ENCODE assay signal across 9 cellular contexts in the genomic region with DNA sequence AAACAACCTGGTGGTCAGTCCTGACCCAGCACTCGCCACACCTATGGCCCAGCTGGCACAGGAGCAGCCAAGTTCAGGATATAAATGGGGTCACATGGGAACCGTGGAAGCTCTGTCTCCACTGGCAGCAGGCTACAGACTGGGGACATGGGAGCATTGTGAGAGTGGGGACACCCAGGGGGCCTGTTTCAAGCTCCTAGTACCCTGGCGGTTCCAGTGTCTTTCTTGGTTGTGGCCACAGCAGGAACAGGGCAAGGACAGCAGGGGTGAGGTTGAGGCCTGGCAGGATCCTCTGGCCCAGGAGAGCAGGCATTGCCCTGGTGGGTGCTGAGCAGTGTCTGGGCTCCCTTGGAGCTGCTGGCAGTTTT. TPM values are rescaled to one million over a fixed set of nuclear protein-coding genes. Genes with fewer than 3 reads are reported as not detected.
DNase-seq lines count a peak whose midpoint lies in the region; ATAC-seq and TF ChIP-seq lines count a peak whose summit lies in the region.
"Had no signal": no experiment of that assay in that cellular context is flagged by ENCODE, and none has a peak within 500 bp of the region (broad histone marks: within the 10 kb centered on the region; RNA-seq: fewer than 3 reads in every experiment).

No MANE protein-coding gene starts in this region.

- H4K8ac ChIP-seq in trophoblast cell (ENCODE audit: low read depth, low read length): no peak overlapping the region

- POLR2A ChIA-PET in PC-3 (lab: Charles Lee; ENCODE audit: unreplicated experiment): no interaction called here

- H3K4me1 ChIP-seq in DND-41 (ENCODE audit: insufficient read depth, low read length) (peaks cover 91% of the 10 kb centered on the region), PC-3 (ENCODE audit: insufficient read depth, low read length) (peaks cover 22% of the 10 kb centered on the region), endodermal cell (ENCODE audit: control insufficient read depth, insufficient read depth, low read length) (peaks cover 6% of the 10 kb centered on the region), trophoblast cell (ENCODE audit: control insufficient read depth in 1 of 2, insufficient read depth in 2 of 2, low read length in 2 of 2) (peaks cover 18 to 22% of the 10 kb centered on the region in 2 experiments)

- no peak overlapping the region for H2AFZ ChIP-seq in DND-41 (ENCODE audit: low read depth, low read length)
- H2AFZ ChIP-seq in PC-3 (ENCODE audit: low read length): peak overlapping the region; percentile 48; the same call in 1 of the 2 replicates
- no peak overlapping the region for H2AFZ ChIP-seq in trophoblast cell (ENCODE audit: insufficient read depth, low read length, poor library complexity)

- peaks cover 4% of the 10 kb centered on the region for H3K36me3 Mint-ChIP-seq in endodermal cell (ENCODE audit: low read depth)

- H2BK12ac ChIP-seq in trophoblast cell (ENCODE audit: low read length): peak overlapping the region; percentile 5

- peak overlapping the region; percentile 86 to 96; a peak in 3 of 4 replicates for H3K4me3 ChIP-seq in DND-41 (ENCODE audit: low read depth in 1 of 2, low read length in 2 of 2)
- H3K4me3 ChIP-seq in PC-3 (ENCODE audit: low read length): peak overlapping the region; percentile 98
- peak overlapping the region; percentile 86 for H3K4me3 ChIP-seq in endodermal cell (ENCODE audit: low read length)
- no peak overlapping the region for H3K4me3 ChIP-seq in trophoblast cell (ENCODE audit: low read depth, low read length)

- H3F3A ChIP-seq in PC-3 (ENCODE audit: low read length, unreplicated experiment): no peaks in the 10 kb centered on the region

- peaks cover 31% of the 10 kb centered on the region for H3K4me1 Mint-ChIP-seq in endodermal cell

- H3K9me3 ChIP-seq in DND-41 (ENCODE audit: insufficient read depth, low read length, severe bottlenecking): no peaks in the 10 kb centered on the region
- H3K9me3 ChIP-seq in PC-3 (ENCODE audit: low read length): no peaks in the 10 kb centered on the region
- H3K9me3 ChIP-seq in endodermal cell (ENCODE audit: control insufficient read depth, low read length): no peaks in the 10 kb centered on the region
- H3K9me3 ChIP-seq in trophoblast cell (ENCODE audit: insufficient read depth, low read depth, low read length): no peaks in the 10 kb centered on the region

- no peaks in the 10 kb centered on the region for H3K9me3 Mint-ChIP-seq in endodermal cell

- H3K79me2 ChIP-seq in DND-41 (ENCODE audit: insufficient read depth, low read length): peaks cover 66% of the 10 kb centered on the region
- peaks cover 64% of the 10 kb centered on the region for H3K79me2 ChIP-seq in PC-3 (ENCODE audit: low read length)
- peaks cover 10% of the 10 kb centered on the region for H3K79me2 ChIP-seq in trophoblast cell (ENCODE audit: control insufficient read depth, insufficient read depth, low read length, poor library complexity)

- H3K4me2 ChIP-seq in DND-41 (ENCODE audit: insufficient read depth, low read length) (peak overlapping the region; percentile 97), PC-3 (ENCODE audit: low read length) (peak overlapping the region; percentile 99), trophoblast cell (ENCODE audit: low read length) (peak overlapping the region; percentile 91)

- H3K4me3 Mint-ChIP-seq in endodermal cell: peak overlapping the region; percentile 80

- no peak overlapping the region for H3K27ac Mint-ChIP-seq in endodermal cell

- H3K27me3 ChIP-seq in DND-41 (ENCODE audit: insufficient read depth, low read length, poor library complexity) (no peaks in the 10 kb centered on the region), PC-3 (ENCODE audit: low read length) (no peaks in the 10 kb centered on the region), endodermal cell (ENCODE audit: control insufficient read depth, insufficient read depth, low read length, poor library complexity, severe bottlenecking) (no peaks in the 10 kb centered on the region), trophoblast cell (ENCODE audit: insufficient read depth, low read length) (no peaks in the 10 kb centered on the region)

- ATAC-seq in DND-41 (ENCODE audit: insufficient read depth, low read depth) (no peak), PC-3 (no peak; the same call in 1 of the 2 replicates), HG03520 (IDR thresholded peaks at IDR 0.05; ENCODE audit: unreplicated experiment) (no peak), GM21447 (IDR thresholded peaks at IDR 0.05; ENCODE audit: unreplicated experiment) (no peak), HG03135 (IDR thresholded peaks at IDR 0.05; ENCODE audit: unreplicated experiment) (no peak)

- H4K91ac ChIP-seq in trophoblast cell (ENCODE audit: low read depth, low read length): no peak overlapping the region

- H2BK5ac ChIP-seq in trophoblast cell (ENCODE audit: low read depth, low read length, poor library complexity): no peak overlapping the region

- H3K4ac ChIP-seq in trophoblast cell (ENCODE audit: low read depth, low read length): peak overlapping the region; percentile 47

- H3K23ac ChIP-seq in trophoblast cell (ENCODE audit: low read length): no peak overlapping the region

- TF ChIP-seq CTCF in DND-41 (IDR thresholded peaks at IDR 0.05; ENCODE audit: borderline replicate concordance, extremely low read depth, low read length, poor library complexity, severe bottlenecking) (no peak), PC-3 (conservative IDR thresholded peaks at IDR 0.05; ENCODE audit: low read depth, low read length) (no peak), endodermal cell (conservative IDR thresholded peaks at IDR 0.05) (no peak)

- H3K36me3 ChIP-seq in DND-41 (ENCODE audit: insufficient read depth, low read length) (peaks cover 24% of the 10 kb centered on the region), PC-3 (ENCODE audit: low read depth, low read length) (no peaks in the 10 kb centered on the region; the same call in 1 of the 2 replicates), endodermal cell (ENCODE audit: control insufficient read depth, insufficient read depth, low read length) (peaks cover 19% of the 10 kb centered on the region), trophoblast cell (ENCODE audit: control insufficient read depth in 1 of 2, insufficient read depth in 2 of 2, low read length in 2 of 2) (peaks cover 0 to 8% of the 10 kb centered on the region in 2 experiments)

- intact Hi-C loops in PC-3 (cut with micrococcal nuclease): no loop called here

- no peak overlapping the region for H4K12ac ChIP-seq in trophoblast cell (ENCODE audit: low read depth, low read length)

- H3K14ac ChIP-seq in trophoblast cell (ENCODE audit: low read length): no peak overlapping the region

- H3K27me3 Mint-ChIP-seq in endodermal cell (ENCODE audit: insufficient read depth): peaks cover 16% of the 10 kb centered on the region

- CTCF ChIA-PET in PC-3 (lab: Charles Lee): interaction anchor here (0.8 kb wide), 1 partner anchor 10 kb away, joined by 3 read pairs; no protein-coding TSS in a partner anchor

- no peak overlapping the region for H2BK120ac ChIP-seq in trophoblast cell (ENCODE audit: insufficient read depth, low read length, poor library complexity)

- no peak for DNase-seq in DND-41
- DNase-seq in PC-3: no peak
- DNase-seq in endodermal cell: no peak
- no peak for DNase-seq in trophoblast cell
- DNase-seq in T-helper 9 cell: no peak

- peak overlapping the region; percentile 89 for H3K9ac ChIP-seq in DND-41 (ENCODE audit: low read depth, low read length)
- H3K9ac ChIP-seq in PC-3 (ENCODE audit: low read length): peak overlapping the region; percentile 85
- H3K9ac ChIP-seq in endodermal cell (ENCODE audit: extremely low read depth, low read length, poor library complexity, severe bottlenecking): no peak overlapping the region
- H3K9ac ChIP-seq in trophoblast cell (ENCODE audit: low read length): no peak overlapping the region

- no TSS peak for BruUV-seq in PC-3 (replicated peaks; lab: Mats Ljungman, UMichigan)

- no peak overlapping the region for H2AK5ac ChIP-seq in trophoblast cell (ENCODE audit: low read length)

- H4K20me1 ChIP-seq in DND-41 (ENCODE audit: insufficient read depth, low read length): peaks cover 62% of the 10 kb centered on the region
- peaks cover 11% of the 10 kb centered on the region; the same call in 1 of the 2 replicates for H4K20me1 ChIP-seq in PC-3 (ENCODE audit: low read length)

- WGBS in endodermal cell (ENCODE audit: insufficient coverage in 1 of 2, insufficient read length in 1 of 2), 2 experiments: 77 to 85% methylated on average over 2 to 3 of the region's 3 CpGs
- no CpG with 5 or more reads among the region's 3 CpGs for WGBS in trophoblast cell (ENCODE audit: extremely low coverage, insufficient coverage, insufficient read length)

- H3K9me2 ChIP-seq in PC-3 (replicated peaks; ENCODE audit: low read length): no peaks in the 10 kb centered on the region

- peak overlapping the region; percentile 88 for H3K27ac ChIP-seq in DND-41 (ENCODE audit: low read length)
- H3K27ac ChIP-seq in PC-3 (ENCODE audit: low read length): no peak overlapping the region
- no peak overlapping the region for H3K27ac ChIP-seq in endodermal cell (ENCODE audit: low read depth, low read length)
- H3K27ac ChIP-seq in trophoblast cell (ENCODE audit: low read depth, low read length): no peak overlapping the region

- H3K79me1 ChIP-seq in trophoblast cell (ENCODE audit: low read length): peaks cover 7% of the 10 kb centered on the region

- peak overlapping the region; percentile 36 for H3K18ac ChIP-seq in trophoblast cell (ENCODE audit: low read length)

RNA-seq across cellular contexts. Expression of gene CSK, which starts 1.9 kb away (rescaled TPM):
- total RNA-seq in PC-3 (2014; rRNA removed) (38.0 and 50.3 TPM in 2 replicates), endodermal cell (10 to 100 TPM; 64.3 to 68.5 TPM)
- 47.2 TPM for polyA plus RNA-seq in endodermal cell (2013, experiment 1 of 2)
- polyA plus RNA-seq in endodermal cell (2013, experiment 2 of 2): 45.1 TPM
- 25.3 and 25.5 TPM in 2 replicates for polyA plus RNA-seq in trophoblast cell (2013)

RNA-seq across cellular contexts. Expression of gene LMAN1L, which starts 28.8 kb away (rescaled TPM):
- not detected in 2 replicates for total RNA-seq in PC-3 (2014; rRNA removed)
- not detected for total RNA-seq in endodermal cell
- polyA plus RNA-seq in endodermal cell (2013, experiment 1 of 2): not detected
- polyA plus RNA-seq in endodermal cell (2013, experiment 2 of 2): not detected
- polyA plus RNA-seq in trophoblast cell (2013): not detected in 2 replicates

RNA-seq across cellular contexts. Expression of gene CYP1A2, which starts 35.1 kb away (rescaled TPM):
- total RNA-seq in PC-3 (2014; rRNA removed): not detected in 2 replicates
- not detected for total RNA-seq in endodermal cell
- polyA plus RNA-seq in endodermal cell (2013, experiment 1 of 2): not detected
- polyA plus RNA-seq in endodermal cell (2013, experiment 2 of 2): not detected
- polyA plus RNA-seq in trophoblast cell (2013): not detected in 2 replicates
- total RNA-seq: lower leg skin had no signal

RNA-seq across cellular contexts. Expression of gene CPLX3, which starts 42.6 kb away (rescaled TPM):
- total RNA-seq in PC-3 (2014; rRNA removed) (not detected in 2 replicates), endodermal cell (not detected)
- 0.25 TPM for polyA plus RNA-seq in endodermal cell (2013, experiment 1 of 2)
- 0.17 TPM for polyA plus RNA-seq in endodermal cell (2013, experiment 2 of 2)
- 0.03 TPM in 2 replicates for polyA plus RNA-seq in trophoblast cell (2013)

RNA-seq across cellular contexts. Expression of gene CYP1A1, which starts 58.5 kb away (rescaled TPM):
- 2.3 and 2.5 TPM in 2 replicates for total RNA-seq in PC-3 (2014; rRNA removed)
- not detected for total RNA-seq in endodermal cell
- polyA plus RNA-seq in endodermal cell (2013, experiment 1 of 2): 0.21 TPM
- polyA plus RNA-seq in endodermal cell (2013, experiment 2 of 2): 0.21 TPM
- 1.1 TPM in 2 replicates for polyA plus RNA-seq in trophoblast cell (2013)

Comparison
In these comparisons a context has a peak if more than half of its experiments do, and no peak if none do; other contexts are left out.
1. H3K9ac ChIP-seq: peak in DND-41 (single experiment) and PC-3 (single experiment); none in endodermal cell (single experiment) and trophoblast cell (single experiment).
2. Peak in every context shown above with its lines, with median percentiles within 50 percentile points of each other: H3K4me2 ChIP-seq.